In genomic region chr13:43682698-43683097, GRCh38 we compare ENCODE assay signal across 17 cellular contexts.
A peak's percentile ranks its signal among the peaks of the same experiment; 100 is the strongest.
DNase-seq lines count a peak whose midpoint lies in the region; ATAC-seq and TF ChIP-seq lines count a peak whose summit lies in the region.
"Had no signal": no experiment of that assay in that cellular context is flagged by ENCODE, and none has a peak within 500 bp of the region (broad histone marks: within the 10 kb centered on the region; RNA-seq: fewer than 3 reads in every experiment).

No MANE protein-coding gene starts in this region.

- peaks cover 45% of the 10 kb centered on the region for H3K4me1 ChIP-seq in muscle layer of colon (ENCODE audit: insufficient read depth, low read length)
- peaks cover 0 to 19% (median 5%) of the 10 kb centered on the region in 4 donors for H3K4me1 ChIP-seq in transverse colon
- H3K4me1 ChIP-seq in breast epithelium: no peaks in the 10 kb centered on the region
- H3K4me1 ChIP-seq: BLaER1 had no signal

- in situ Hi-C loops in transverse colon (cut with MboI; ENCODE audit: low pct_ligation_motif_present in 1 of 4, low pct_unique_long_range_greater_than_20kb in 1 of 4, low sequenced_read_pairs in 3 of 4): no loop called here

- no peak for TF ChIP-seq EP300 in transverse colon (IDR thresholded peaks at IDR 0.05; ENCODE audit: low read depth)

- no peak overlapping the region for H3K9ac ChIP-seq in muscle layer of colon (ENCODE audit: low read length)
- H3K9ac ChIP-seq: BLaER1, GM23248 had no signal

- intact Hi-C loops in transverse colon (cut with DNase I; ENCODE audit: low total_unique reads) (no loop called here), breast epithelium (cut with DNase I; ENCODE audit: low total_unique reads) (loop anchor here (5.0 kb wide), 1 partner anchor 1210 kb away; no protein-coding TSS in a partner anchor)

- no peaks in the 10 kb centered on the region for H3K36me3 ChIP-seq in muscle layer of colon (ENCODE audit: insufficient read depth, low read length)
- no peaks in the 10 kb centered on the region for H3K36me3 ChIP-seq in transverse colon
- no peaks in the 10 kb centered on the region for H3K36me3 ChIP-seq in breast epithelium
- H3K36me3 ChIP-seq: BLaER1 had no signal

- TF ChIP-seq CTCF in VCaP (conservative IDR thresholded peaks at IDR 0.05) (no peak), transverse colon (IDR thresholded peaks at IDR 0.05) (no peak), breast epithelium (IDR thresholded peaks at IDR 0.05) (no peak)

- H3K27me3 ChIP-seq in muscle layer of colon (ENCODE audit: control insufficient read depth in 1 of 2, insufficient read depth in 2 of 2, low read length in 2 of 2) (no peaks in the 10 kb centered on the region), transverse colon (no peaks in the 10 kb centered on the region), breast epithelium (no peaks in the 10 kb centered on the region)
- H3K27me3 ChIP-seq: BLaER1 had no signal

- H3K9me3 ChIP-seq in muscle layer of colon (ENCODE audit: low read length) (no peaks in the 10 kb centered on the region), transverse colon (no peaks in the 10 kb centered on the region), breast epithelium (no peaks in the 10 kb centered on the region)
- H3K9me3 ChIP-seq: BLaER1 had no signal

- no peak for ATAC-seq in HG02588 (IDR thresholded peaks at IDR 0.05; ENCODE audit: unreplicated experiment)
- ATAC-seq: GM12878 had no signal

- TF ChIP-seq POLR2A in transverse colon (IDR thresholded peaks at IDR 0.05) (no peak), breast epithelium (IDR thresholded peaks at IDR 0.05) (no peak)

- WGBS in transverse colon (ENCODE audit: low coverage in 1 of 2), 2 donors: 52 to 62% methylated on average over 2 of the region's 2 CpGs

- DNase-seq in transverse colon (no peak), breast epithelium (ENCODE audit: low spot score in 2 of 2) (no peak), RKO (ENCODE audit: low spot score) (no peak)
- DNase-seq: CD4-positive, alpha-beta T cell; CD8-positive, alpha-beta memory T cell; DMS 273 treated with DMSO at 0.1 percent for 48 hours; DMS79; EL; GDM1; GM23248; H7; HCEC 1CT had no signal

- no peak overlapping the region for H3K4me3 ChIP-seq in muscle layer of colon (ENCODE audit: low read depth in 1 of 2, low read length in 2 of 2)
- no peak overlapping the region for H3K4me3 ChIP-seq in transverse colon
- H3K4me3 ChIP-seq in breast epithelium: no peak overlapping the region
- H3K4me3 ChIP-seq: BLaER1, GM12878, GM23248 had no signal

- H3K27ac ChIP-seq in VCaP: peak overlapping the region; percentile 55
- peak overlapping the region; percentile 7 for H3K27ac ChIP-seq in muscle layer of colon (ENCODE audit: low read depth, low read length)
- peak overlapping the region in 3 of 4 donors; percentile 39 to 76 (median 42) for H3K27ac ChIP-seq in transverse colon
- no peak overlapping the region for H3K27ac ChIP-seq in breast epithelium
- H3K27ac ChIP-seq: BLaER1, GM23248 had no signal

Comparison
In these comparisons a context has a peak if more than half of its experiments do, and no peak if none do; other contexts are left out.
1. H3K27ac ChIP-seq: peak in VCaP (single experiment), muscle layer of colon (single experiment) and transverse colon (3 of 4); none in breast epithelium (0 of 2).